8 cellular contexts compared by ENCODE assay signal in genomic region chr17:2814499-2815341, GRCh38. TPM values are rescaled to one million over a fixed set of nuclear protein-coding genes. Genes with fewer than 3 reads are reported as not detected.
DNase-seq lines count a peak whose midpoint lies in the region; ATAC-seq lines count a peak whose summit lies in the region.

No MANE protein-coding gene starts in this region.

- intact Hi-C loops in cardiac septum (cut with DNase I) = no loop called here

- ATAC-seq in HG03460 (IDR thresholded peaks at IDR 0.05; ENCODE audit: unreplicated experiment) (peak; percentile 48), HG03565 (IDR thresholded peaks at IDR 0.05; ENCODE audit: unreplicated experiment) (no peak)

- DNase-seq in GF-D8 (lab: John Stamatoyannopoulos, UW) (peak; percentile 39), cardiac septum (ENCODE audit: low spot score) (peak; percentile 84), GM03348 (ENCODE audit: low spot score) (no peak), NCI-H1436 treated with DMSO at 0.1 percent for 48 hours (lab: John Stamatoyannopoulos, UW) (no peak)
- peak; percentile 63 to 84 for DNase-seq in activated CD4-positive, alpha-beta T cell treated with anti-CD3 and anti-CD28 coated beads, Interleukin-2, amount 50 U/mL, for 24 hours (ENCODE audit: low read depth in 1 of 2, low spot score in 1 of 2)
- peak; percentile 82 to 87 for DNase-seq in stimulated activated CD8-positive, alpha-beta memory T cell treated with anti-CD3 and anti-CD28 coated beads, Interleukin-2, amount 100 ng/mL, for 1 hour (ENCODE audit: low read depth in 2 of 2)

RNA-seq across cellular contexts. Expression of gene RAP1GAP2, which starts 18.5 kb away (rescaled TPM):
- 31.2 TPM for total RNA-seq in cardiac septum

Comparison
In these comparisons a context has a peak if more than half of its experiments do, and no peak if none do; other contexts are left out.
1. DNase-seq: peak in GF-D8 (single experiment), activated CD4-positive, alpha-beta T cell treated with anti-CD3 and anti-CD28 coated beads, Interleukin-2, amount 50 U/mL, for 24 hours (2 of 2), cardiac septum (single experiment) and stimulated activated CD8-positive, alpha-beta memory T cell treated with anti-CD3 and anti-CD28 coated beads, Interleukin-2, amount 100 ng/mL, for 1 hour (2 of 2); none in GM03348 (single experiment) and NCI-H1436 treated with DMSO at 0.1 percent for 48 hours (single experiment).